In genomic region chr5:9222054-9222738, GRCh38 we compare ENCODE assay signal across 22 cellular contexts.
"Had no signal": no experiment of that assay in that cellular context is flagged by ENCODE, and none has a peak within 500 bp of the region (broad histone marks: within the 10 kb centered on the region; RNA-seq: fewer than 3 reads in every experiment).

No MANE protein-coding gene starts in this region.

- H3K36me3 ChIP-seq: left lung, transverse colon, vagina had no signal

- H3K4me3 ChIP-seq: esophagus muscularis mucosa, left lung, mucosa of descending colon, transverse colon, vagina had no signal

- H3K9me3 ChIP-seq: esophagus muscularis mucosa, left lung, mucosa of descending colon, transverse colon, vagina had no signal

- H3K4me1 ChIP-seq: esophagus muscularis mucosa, left lung, transverse colon, vagina had no signal

- H3K27me3 ChIP-seq: esophagus muscularis mucosa, left lung, transverse colon, vagina had no signal

- FAIRE-seq: colon, kidney, small intestine had no signal

- DNase-seq: activated CD4-positive, alpha-beta T cell treated with anti-CD3 and anti-CD28 coated beads for 4 hours; activated CD8-positive, alpha-beta memory T cell treated with anti-CD3 and anti-CD28 coated beads, Interleukin-2, amount 50 U/mL, for 4 hours; activated CD8-positive, alpha-beta T cell treated with anti-CD3 and anti-CD28 coated beads, Interleukin-2, amount 10 ng/mL, durations not matched to agents 7 days and 5 days; activated effector memory CD4-positive, alpha-beta T cell treated with anti-CD3 and anti-CD28 coated beads, Interleukin-2, amount 50 U/mL, for 16 hours; activated T-cell treated with anti-CD3 and anti-CD28 coated beads, Interleukin-2, amount 50 U/mL, for 48 hours; amniotic stem cell; hippocampal formation; kidney; left lung; mammary epithelial cell; mucosa of descending colon; natural killer cell; occipital lobe; right cardiac atrium; small intestine; stimulated activated CD4-positive, alpha-beta T cell treated with anti-CD3 and anti-CD28 coated beads, Interleukin-4, amount 100 ng/mL, for 24 hours; stimulated activated naive CD4-positive, alpha-beta T cell treated with Interleukin-2 at 50 U/mL for 16 hours; transverse colon had no signal

- H3K27ac ChIP-seq: esophagus muscularis mucosa, left lung, transverse colon, vagina, VCaP had no signal
